ENCODE assay signal across 22 cellular contexts in genomic region chr17:65918450-65918849, GRCh38.
A peak's percentile ranks its signal among the peaks of the same experiment; 100 is the strongest.
DNase-seq lines count a peak whose midpoint lies in the region; FAIRE-seq and TF ChIP-seq lines count a peak whose summit lies in the region.
"Had no signal": no experiment of that assay in that cellular context is flagged by ENCODE, and none has a peak within 500 bp of the region (broad histone marks: within the 10 kb centered on the region; RNA-seq: fewer than 3 reads in every experiment).

No MANE protein-coding gene starts in this region.

- FAIRE-seq in RCC 7860 (lab: Jason Lieb, UNC): no peak
- FAIRE-seq: H54 had no signal

- TF ChIP-seq CTCF in A673 (conservative IDR thresholded peaks at IDR 0.05; ENCODE audit: low read depth, low read length) (no peak), cardiac fibroblast (IDR thresholded peaks at IDR 0.05; ENCODE audit: low read depth, low read length) (no peak), hepatocyte (IDR thresholded peaks at IDR 0.05; ENCODE audit: poor library complexity) (no peak)

- no peak overlapping the region for H3K4me3 Mint-ChIP-seq in activated naive CD4-positive, alpha-beta T cell treated with anti-CD3 and anti-CD28 coated beads, Interleukin-2, amount 10 ng/mL, durations not matched to agents 7 days and 5 days
- H3K4me3 Mint-ChIP-seq: activated CD4-positive, alpha-beta memory T cell treated with anti-CD3 and anti-CD28 coated beads for 36 hours; natural killer cell had no signal

- peaks cover 15% of the 10 kb centered on the region for H3K4me1 Mint-ChIP-seq in activated naive CD4-positive, alpha-beta T cell treated with anti-CD3 and anti-CD28 coated beads, Interleukin-2, amount 10 ng/mL, durations not matched to agents 7 days and 5 days
- H3K4me1 Mint-ChIP-seq: natural killer cell had no signal

- H3K27ac ChIP-seq in A673 (ENCODE audit: low read depth, low read length, poor library complexity, severe bottlenecking) (peak overlapping the region; percentile 41), hepatocyte (peak overlapping the region; percentile 0)
- H3K27ac ChIP-seq: upper lobe of left lung had no signal

- H3K9me2 ChIP-seq in hepatocyte (replicated peaks; ENCODE audit: insufficient read depth): no peaks in the 10 kb centered on the region

- H3K9me3 ChIP-seq in A673 (ENCODE audit: low read depth, low read length, poor library complexity, severe bottlenecking): no peaks in the 10 kb centered on the region
- H3K9me3 ChIP-seq in hepatocyte (ENCODE audit: low read depth): no peaks in the 10 kb centered on the region
- H3K9me3 ChIP-seq: upper lobe of left lung had no signal

- H3K36me3 ChIP-seq in A673 (ENCODE audit: insufficient read depth, low read length, poor library complexity, severe bottlenecking) (no peaks in the 10 kb centered on the region), hepatocyte (replicated peaks; ENCODE audit: insufficient read depth, low read depth) (no peaks in the 10 kb centered on the region)
- H3K36me3 ChIP-seq: upper lobe of left lung had no signal

- no peak overlapping the region for H2AFZ ChIP-seq in hepatocyte

- no peaks in the 10 kb centered on the region for H3K27me3 Mint-ChIP-seq in activated naive CD4-positive, alpha-beta T cell treated with anti-CD3 and anti-CD28 coated beads, Interleukin-2, amount 10 ng/mL, durations not matched to agents 7 days and 5 days
- H3K27me3 Mint-ChIP-seq: activated CD4-positive, alpha-beta memory T cell treated with anti-CD3 and anti-CD28 coated beads for 36 hours had no signal

- peaks cover 10% of the 10 kb centered on the region for H3K36me3 Mint-ChIP-seq in activated naive CD4-positive, alpha-beta T cell treated with anti-CD3 and anti-CD28 coated beads, Interleukin-2, amount 10 ng/mL, durations not matched to agents 7 days and 5 days
- H3K36me3 Mint-ChIP-seq: activated CD4-positive, alpha-beta memory T cell treated with anti-CD3 and anti-CD28 coated beads for 36 hours; natural killer cell had no signal

- peaks cover 13% of the 10 kb centered on the region for H3K9me3 Mint-ChIP-seq in activated naive CD4-positive, alpha-beta T cell treated with anti-CD3 and anti-CD28 coated beads, Interleukin-2, amount 10 ng/mL, durations not matched to agents 7 days and 5 days

- H3K79me2 ChIP-seq in hepatocyte: no peaks in the 10 kb centered on the region

- H3K4me3 ChIP-seq in A673 (ENCODE audit: low read depth, low read length, poor library complexity, severe bottlenecking): no peak overlapping the region
- H3K4me3 ChIP-seq in cardiac fibroblast (replicated peaks in 1 of 2; ENCODE audit: low read depth in 2 of 2, low read length in 2 of 2): no peak overlapping the region
- no peak overlapping the region for H3K4me3 ChIP-seq in hepatocyte
- H3K4me3 ChIP-seq: upper lobe of left lung had no signal

- H4K20me1 ChIP-seq in hepatocyte (ENCODE audit: insufficient read depth, poor library complexity, severe bottlenecking): no peaks in the 10 kb centered on the region

- H3K27me3 ChIP-seq in A673 (replicated peaks; ENCODE audit: insufficient read depth, low read depth, low read length, poor library complexity): no peaks in the 10 kb centered on the region
- H3K27me3 ChIP-seq in hepatocyte: no peaks in the 10 kb centered on the region
- H3K27me3 ChIP-seq: upper lobe of left lung had no signal

- intact Hi-C loops in A673 (cut with micrococcal nuclease; ENCODE audit: unreplicated experiment): no loop called here

- peak overlapping the region; percentile 6 for H3K4me2 ChIP-seq in hepatocyte

- DNase-seq in A673 (ENCODE audit: low spot score) (peak; percentile 24), cardiac fibroblast (ENCODE audit: low read depth in 2 of 2) (peak; percentile 46 to 48), hepatocyte (ENCODE audit: low spot score) (no peak), pulmonary artery endothelial cell (ENCODE audit: low read depth, low spot score) (peak; percentile 73), SKM-1 (lab: John Stamatoyannopoulos, UW; ENCODE audit: unreplicated experiment) (no peak), RCC 7860 (ENCODE audit: low spot score) (no peak)
- no peak for DNase-seq in activated effector memory CD4-positive, alpha-beta T cell treated with Interleukin-2 at 50 U/mL for 16 hours
- DNase-seq in activated naive CD4-positive, alpha-beta T cell treated with anti-CD3 and anti-CD28 coated beads, Interleukin-2, amount 10 ng/mL, durations not matched to agents 7 days and 5 days: no peak
- DNase-seq: ACHN; activated CD4-positive, alpha-beta memory T cell treated with anti-CD3 and anti-CD28 coated beads for 36 hours; activated T-cell treated with anti-CD3 and anti-CD28 coated beads for 4 hours; amniotic stem cell; caudate nucleus; Kasumi-1; kidney glomerular epithelial cell; midbrain; natural killer cell; NCI-H1930; stimulated activated CD4-positive, alpha-beta T cell treated with anti-CD3 and anti-CD28 coated beads, Interleukin-12 subunit alpha, Interleukin-12 subunit beta, amount 100 ng/mL, for 4 hours; T1000; upper lobe of left lung had no signal

- CTCF ChIA-PET in A673 (lab: Charles Lee): no interaction called here
- CTCF ChIA-PET in activated naive CD4-positive, alpha-beta T cell treated with anti-CD3 and anti-CD28 coated beads, Interleukin-2, amount 10 ng/mL, durations not matched to agents 7 days and 5 days (lab: Charles Lee): no interaction called here

- BruUV-seq in A673 (replicated peaks; lab: Mats Ljungman, UMichigan): no TSS peak

- POLR2A ChIA-PET in A673 (lab: Charles Lee; ENCODE audit: low non-redundant PET): no interaction called here

- H3K4me1 ChIP-seq in A673 (ENCODE audit: insufficient read depth, low read length, poor library complexity, severe bottlenecking): peaks cover 15% of the 10 kb centered on the region
- H3K4me1 ChIP-seq in hepatocyte (ENCODE audit: insufficient read depth): peaks cover 7% of the 10 kb centered on the region

- H3K27ac Mint-ChIP-seq in activated naive CD4-positive, alpha-beta T cell treated with anti-CD3 and anti-CD28 coated beads, Interleukin-2, amount 10 ng/mL, durations not matched to agents 7 days and 5 days: no peak overlapping the region
- H3K27ac Mint-ChIP-seq: activated CD4-positive, alpha-beta memory T cell treated with anti-CD3 and anti-CD28 coated beads for 36 hours; natural killer cell had no signal

Comparison
In these comparisons a context has a peak if more than half of its experiments do, and no peak if none do; other contexts are left out.
1. DNase-seq: peak in A673 (single experiment), cardiac fibroblast (2 of 2) and pulmonary artery endothelial cell (single experiment); none in hepatocyte (single experiment), activated effector memory CD4-positive, alpha-beta T cell treated with Interleukin-2 at 50 U/mL for 16 hours (single experiment), SKM-1 (single experiment), RCC 7860 (single experiment) and activated naive CD4-positive, alpha-beta T cell treated with anti-CD3 and anti-CD28 coated beads, Interleukin-2, amount 10 ng/mL, durations not matched to agents 7 days and 5 days (single experiment).